Comparison of ENCODE assay signal across 9 cellular contexts in genomic region chr11:77073328-77074001, GRCh38. TPM values are rescaled to one million over a fixed set of nuclear protein-coding genes. Genes with fewer than 3 reads are reported as not detected.
A peak's percentile ranks its signal among the peaks of the same experiment; 100 is the strongest.
DNase-seq lines count a peak whose midpoint lies in the region; ATAC-seq and TF ChIP-seq lines count a peak whose summit lies in the region.
"Had no signal": no experiment of that assay in that cellular context is flagged by ENCODE, and none has a peak within 500 bp of the region (broad histone marks: within the 10 kb centered on the region; RNA-seq: fewer than 3 reads in every experiment).

No MANE protein-coding gene starts in this region.

- peaks cover 2% of the 10 kb centered on the region for H3K27me3 Mint-ChIP-seq in nephron progenitor cell (ENCODE audit: low read depth, poor library complexity)

- DNase-seq in H4 (ENCODE audit: low spot score) (peak; percentile 91), T1000 (lab: John Stamatoyannopoulos, UW) (peak; percentile 75), fibroblast of mammary gland (ENCODE audit: low read depth) (peak; percentile 96), nephron progenitor cell (peak; percentile 36), NCI-H748 treated with DMSO at 0.1 percent for 48 hours (lab: John Stamatoyannopoulos, UW) (no peak)
- DNase-seq: naive B cell had no signal

- H3K4me1 Mint-ChIP-seq in nephron progenitor cell: peaks cover 40% of the 10 kb centered on the region

- H3K27ac Mint-ChIP-seq in nephron progenitor cell: peak overlapping the region; percentile 91

- no peak for ATAC-seq in GM21381 (IDR thresholded peaks at IDR 0.05; ENCODE audit: unreplicated experiment)
- no peak for ATAC-seq in GM19324 (IDR thresholded peaks at IDR 0.05; ENCODE audit: low FRiP score, unreplicated experiment)
- ATAC-seq in GM21515 (IDR thresholded peaks at IDR 0.05; ENCODE audit: unreplicated experiment): no peak

- peaks cover 8% of the 10 kb centered on the region for H3K9me3 Mint-ChIP-seq in nephron progenitor cell

- TF ChIP-seq CTCF in fibroblast of mammary gland (conservative IDR thresholded peaks at IDR 0.05; ENCODE audit: control insufficient read depth, insufficient read depth, low read depth, low read length) (peak; percentile 52), nephron progenitor cell (IDR thresholded peaks at IDR 0.05) (no peak)

- peak overlapping the region; percentile 30 for H3K4me3 Mint-ChIP-seq in nephron progenitor cell

- no peak overlapping the region for H3K4me3 ChIP-seq in fibroblast of mammary gland (ENCODE audit: control insufficient read depth, low read depth, low read length)

- peaks cover 7% of the 10 kb centered on the region for H3K36me3 Mint-ChIP-seq in nephron progenitor cell (ENCODE audit: low read depth)
- H3K36me3 Mint-ChIP-seq: naive B cell had no signal

RNA-seq across cellular contexts. Expression of gene CAPN5, which starts 6.7 kb away (rescaled TPM):
- total RNA-seq in H4 (2014; rRNA removed; shearing (Covaris generic)): 4.5 and 8.8 TPM in 2 replicates

RNA-seq across cellular contexts. Expression of gene OMP, which starts 29.2 kb away (rescaled TPM):
- total RNA-seq in H4 (2014; rRNA removed; shearing (Covaris generic)): not detected in 2 replicates

RNA-seq across cellular contexts. Expression of gene B3GNT6, which starts 39.3 kb away (rescaled TPM):
- total RNA-seq in H4 (2014; rRNA removed; shearing (Covaris generic)): not detected in 2 replicates

RNA-seq across cellular contexts. Expression of gene MYO7A, which starts 54.6 kb away (rescaled TPM):
- 0.35 and 1.4 TPM in 2 replicates for total RNA-seq in H4 (2014; rRNA removed; shearing (Covaris generic))
